ENCODE assay signal across 13 cellular contexts in the genomic region with DNA sequence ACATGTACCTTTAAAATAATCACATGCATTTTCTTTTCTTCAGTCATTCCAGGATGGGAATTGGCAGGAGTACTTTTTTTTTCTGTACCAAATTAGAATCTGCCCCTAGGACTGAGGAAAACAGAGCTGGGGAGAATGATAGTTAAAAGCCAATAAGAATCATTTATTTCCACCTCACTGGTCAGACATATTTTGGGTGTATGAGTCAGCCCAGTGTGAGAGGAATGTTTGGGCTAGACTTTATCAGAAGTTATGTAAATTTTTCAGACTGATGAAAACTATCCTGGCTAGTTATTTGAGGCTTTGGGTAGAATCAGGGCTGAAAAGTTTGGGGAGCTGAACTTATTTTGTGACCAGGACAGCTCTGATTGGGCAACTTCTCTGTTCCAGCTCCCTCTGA.
DNase-seq lines count a peak whose midpoint lies in the region; ATAC-seq, FAIRE-seq and TF ChIP-seq lines count a peak whose summit lies in the region.
"Had no signal": no experiment of that assay in that cellular context is flagged by ENCODE, and none has a peak within 500 bp of the region (broad histone marks: within the 10 kb centered on the region; RNA-seq: fewer than 3 reads in every experiment).

No MANE protein-coding gene starts in this region.

- no peak overlapping the region for H2BK15ac ChIP-seq in mesendoderm (replicated peaks; ENCODE audit: low read depth)

- H3K4me3 ChIP-seq in coronary artery (no peak overlapping the region), mesendoderm (ENCODE audit: low read length) (no peak overlapping the region), mucosa of descending colon (no peak overlapping the region)

- H3K79me2 ChIP-seq in mesendoderm (ENCODE audit: control insufficient read depth, insufficient read depth, low read length) = no peaks in the 10 kb centered on the region

- no peak for ATAC-seq in mucosa of descending colon
- no peak for ATAC-seq in HG02610 (IDR thresholded peaks at IDR 0.05; ENCODE audit: unreplicated experiment)

- peak; percentile 45 for DNase-seq in DMS 273 (lab: John Stamatoyannopoulos, UW; ENCODE audit: unreplicated experiment)
- no peak for DNase-seq in DMS 273 treated with DMSO at 0.1 percent for 48 hours (lab: John Stamatoyannopoulos, UW)
- DNase-seq in RCC 7860 (ENCODE audit: low spot score) = peak; percentile 28
- DNase-seq in coronary artery (ENCODE audit: low spot score) = no peak
- DNase-seq in renal cortical epithelial cell (ENCODE audit: low read depth) = peak; percentile 78
- no peak for DNase-seq in mesendoderm
- DNase-seq in mucosa of descending colon = no peak
- DNase-seq: activated gamma-delta T cell treated with Interleukin-2 at 50 U/mL for 16 hours; central memory CD4-positive, alpha-beta T cell; NCI-H2107 had no signal

- no peaks in the 10 kb centered on the region for H3K9me3 ChIP-seq in mucosa of descending colon
- H3K9me3 ChIP-seq: neutrophil had no signal

- H3K4me2 ChIP-seq in mesendoderm (ENCODE audit: low read length) = no peak overlapping the region

- TF ChIP-seq CTCF in coronary artery (IDR thresholded peaks at IDR 0.05) (no peak), mucosa of descending colon (IDR thresholded peaks at IDR 0.05) (no peak)

- H3K4ac ChIP-seq in mesendoderm (ENCODE audit: low read depth, low read length) = no peak overlapping the region

- H4K5ac ChIP-seq in mesendoderm (ENCODE audit: low read length) = no peak overlapping the region

- no peak overlapping the region for H4K8ac ChIP-seq in mesendoderm (ENCODE audit: low read depth, low read length)

- no peak for FAIRE-seq in RCC 7860 (lab: Jason Lieb, UNC)

- H2AK5ac ChIP-seq in mesendoderm (ENCODE audit: low read length) = no peak overlapping the region

- no peaks in the 10 kb centered on the region for H3K4me1 ChIP-seq in mesendoderm (ENCODE audit: control insufficient read depth, low read depth, low read length)
- H3K4me1 ChIP-seq in mucosa of descending colon (ENCODE audit: low read depth) = no peaks in the 10 kb centered on the region

- H3K23ac ChIP-seq in mesendoderm (ENCODE audit: low read length) = no peak overlapping the region

- H3K18ac ChIP-seq in mesendoderm (ENCODE audit: low read length) = no peak overlapping the region

- no peaks in the 10 kb centered on the region for H3K79me1 ChIP-seq in mesendoderm (ENCODE audit: low read length)

- no peak overlapping the region for H3K9ac ChIP-seq in mesendoderm (ENCODE audit: low read length)

- H2BK5ac ChIP-seq in mesendoderm (ENCODE audit: low read length) = no peak overlapping the region

- no peaks in the 10 kb centered on the region for H3K27me3 ChIP-seq in mesendoderm (ENCODE audit: insufficient read depth, low read length, poor library complexity)
- H3K27me3 ChIP-seq: neutrophil had no signal

- intact Hi-C loops in mucosa of descending colon (cut with DNase I, micrococcal nuclease) = no loop called here

- no peak overlapping the region for H3K56ac ChIP-seq in mesendoderm (ENCODE audit: low read length)

- H3K36me3 ChIP-seq in mesendoderm (ENCODE audit: control insufficient read depth, insufficient read depth, low read length) (no peaks in the 10 kb centered on the region), mucosa of descending colon (ENCODE audit: low read depth) (no peaks in the 10 kb centered on the region)
- H3K36me3 ChIP-seq: neutrophil had no signal

- H2BK120ac ChIP-seq in mesendoderm (ENCODE audit: low read depth, low read length) = no peak overlapping the region

- H3K27ac ChIP-seq in coronary artery = peak overlapping the region; percentile 3 to 65
- H3K27ac ChIP-seq in mesendoderm (ENCODE audit: low read depth, low read length) = no peak overlapping the region
- H3K27ac ChIP-seq: 22Rv1, neutrophil had no signal

Comparison
In these comparisons a context has a peak if more than half of its experiments do, and no peak if none do; other contexts are left out.
1. DNase-seq: peak in DMS 273 (single experiment), RCC 7860 (single experiment) and renal cortical epithelial cell (single experiment); none in DMS 273 treated with DMSO at 0.1 percent for 48 hours (single experiment), coronary artery (single experiment), mesendoderm (single experiment) and mucosa of descending colon (0 of 3).